Comparison of ENCODE assay signal across 1 cellular context in the genomic region with DNA sequence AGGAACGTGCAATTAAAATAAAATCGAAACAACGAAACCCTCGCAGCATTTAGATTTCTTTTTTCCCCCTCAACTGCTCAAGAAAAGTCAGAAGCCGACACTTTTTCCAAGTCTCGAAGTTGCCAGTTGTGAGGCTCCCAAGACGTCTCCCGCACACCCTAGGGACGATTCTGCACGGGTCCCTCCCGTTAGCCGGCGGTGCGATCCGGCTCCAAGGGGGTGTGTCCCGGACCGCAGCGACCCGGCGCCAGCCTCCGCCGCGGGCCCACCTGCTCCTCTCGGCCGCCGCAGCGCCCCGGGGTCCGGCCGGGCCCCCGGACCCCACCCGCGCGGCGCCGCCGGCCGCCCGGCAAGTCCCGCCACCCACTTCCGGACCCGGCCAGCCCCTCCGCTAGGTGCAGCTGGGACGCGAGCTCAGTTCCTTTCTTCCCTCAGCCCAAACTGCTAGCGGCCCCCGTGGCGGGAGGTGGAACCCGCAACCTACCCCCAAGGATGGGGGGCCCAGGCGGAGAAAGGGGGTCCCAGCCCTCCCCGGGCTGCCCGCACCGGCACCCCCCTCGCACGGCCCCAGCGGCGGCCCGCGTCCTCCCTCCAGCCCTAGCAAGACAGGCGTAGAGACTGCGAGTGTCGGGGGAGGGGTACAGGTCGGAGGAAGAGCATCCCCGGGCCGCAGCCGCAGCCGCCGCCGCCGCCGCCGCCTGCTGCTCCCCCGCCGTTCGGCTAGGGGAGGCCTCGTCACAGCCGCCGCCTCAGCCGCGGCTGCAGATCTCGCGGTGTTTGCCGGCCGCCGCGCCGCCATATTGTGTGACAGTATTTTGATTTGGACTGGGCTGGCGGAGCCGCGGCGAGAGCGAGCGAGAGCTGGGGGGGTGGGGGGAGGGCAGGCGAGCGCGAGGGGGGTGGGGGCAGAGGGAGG.
TF ChIP-seq lines count a peak whose summit lies in the region.

No MANE protein-coding gene starts in this region.

TF ChIP-seq in K562, 482 proteins besides CTCF, POLR2A, EP300 and RAD21 (continued from another document and continues in another):
- TF ChIP-seq ZSCAN32 (CRISPR knock-in tag; IDR thresholded peaks at IDR 0.05) (no peak), RBFOX2 (IDR thresholded peaks at IDR 0.05; ENCODE audit: low read depth, low read length) (peak; percentile 95), ZNF695 (CRISPR knock-in tag; IDR thresholded peaks at IDR 0.05) (no peak), POU5F1 (IDR thresholded peaks at IDR 0.05; ENCODE audit: borderline replicate concordance, low read depth, low read length, partially characterized antibody) (no peak), HDAC8 (tag; IDR thresholded peaks at IDR 0.05) (0 out of 2 replicates have a peak, but pooled peaks have one; percentile 67), ZNF134 (CRISPR knock-in tag; conservative IDR thresholded peaks at IDR 0.05) (no peak), HNRNPLL (IDR thresholded peaks at IDR 0.05; ENCODE audit: low read depth, low read length, poor library complexity, severe bottlenecking) (peak; percentile 84), PHB2 (IDR thresholded peaks at IDR 0.05; ENCODE audit: low read depth) (no peak), SMARCA4 (IDR thresholded peaks at IDR 0.05) (no peak), MEF2D (tag; conservative IDR thresholded peaks at IDR 0.05; ENCODE audit: low read depth) (no peak), SLC30A9 (CRISPR knock-in tag; IDR thresholded peaks at IDR 0.05) (no peak), CEBPG (CRISPR knock-in tag; IDR thresholded peaks at IDR 0.05) (no peak), CEBPG (tag; conservative IDR thresholded peaks at IDR 0.05 in 1 of 2, IDR thresholded peaks at IDR 0.05 in 1 of 2) (no peak), RBM22 (IDR thresholded peaks at IDR 0.05; ENCODE audit: low read depth, low read length, poor library complexity, severe bottlenecking) (peak; percentile 69), MCM5 (IDR thresholded peaks at IDR 0.05; ENCODE audit: low read depth) (no peak), CREBBP (IDR thresholded peaks at IDR 0.05; ENCODE audit: low read depth, low read length) (no peak), OTX1 (CRISPR knock-in tag; IDR thresholded peaks at IDR 0.05) (peak; percentile 85), MYBL2 (IDR thresholded peaks at IDR 0.05; ENCODE audit: low read depth) (no peak), MYBL2 (CRISPR knock-in tag; IDR thresholded peaks at IDR 0.05; ENCODE audit: borderline replicate concordance) (no peak)
- TF ChIP-seq, protein P1, sequence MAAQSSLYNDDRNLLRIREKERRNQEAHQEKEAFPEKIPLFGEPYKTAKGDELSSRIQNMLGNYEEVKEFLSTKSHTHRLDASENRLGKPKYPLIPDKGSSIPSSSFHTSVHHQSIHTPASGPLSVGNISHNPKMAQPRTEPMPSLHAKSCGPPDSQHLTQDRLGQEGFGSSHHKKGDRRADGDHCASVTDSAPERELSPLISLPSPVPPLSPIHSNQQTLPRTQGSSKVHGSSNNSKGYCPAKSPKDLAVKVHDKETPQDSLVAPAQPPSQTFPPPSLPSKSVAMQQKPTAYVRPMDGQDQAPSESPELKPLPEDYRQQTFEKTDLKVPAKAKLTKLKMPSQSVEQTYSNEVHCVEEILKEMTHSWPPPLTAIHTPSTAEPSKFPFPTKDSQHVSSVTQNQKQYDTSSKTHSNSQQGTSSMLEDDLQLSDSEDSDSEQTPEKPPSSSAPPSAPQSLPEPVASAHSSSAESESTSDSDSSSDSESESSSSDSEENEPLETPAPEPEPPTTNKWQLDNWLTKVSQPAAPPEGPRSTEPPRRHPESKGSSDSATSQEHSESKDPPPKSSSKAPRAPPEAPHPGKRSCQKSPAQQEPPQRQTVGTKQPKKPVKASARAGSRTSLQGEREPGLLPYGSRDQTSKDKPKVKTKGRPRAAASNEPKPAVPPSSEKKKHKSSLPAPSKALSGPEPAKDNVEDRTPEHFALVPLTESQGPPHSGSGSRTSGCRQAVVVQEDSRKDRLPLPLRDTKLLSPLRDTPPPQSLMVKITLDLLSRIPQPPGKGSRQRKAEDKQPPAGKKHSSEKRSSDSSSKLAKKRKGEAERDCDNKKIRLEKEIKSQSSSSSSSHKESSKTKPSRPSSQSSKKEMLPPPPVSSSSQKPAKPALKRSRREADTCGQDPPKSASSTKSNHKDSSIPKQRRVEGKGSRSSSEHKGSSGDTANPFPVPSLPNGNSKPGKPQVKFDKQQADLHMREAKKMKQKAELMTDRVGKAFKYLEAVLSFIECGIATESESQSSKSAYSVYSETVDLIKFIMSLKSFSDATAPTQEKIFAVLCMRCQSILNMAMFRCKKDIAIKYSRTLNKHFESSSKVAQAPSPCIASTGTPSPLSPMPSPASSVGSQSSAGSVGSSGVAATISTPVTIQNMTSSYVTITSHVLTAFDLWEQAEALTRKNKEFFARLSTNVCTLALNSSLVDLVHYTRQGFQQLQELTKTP (IDR thresholded peaks at IDR 0.05; ENCODE audit: low read depth in 1 of 2, partially characterized antibody in 2 of 2), result no peak
- TF ChIP-seq, protein P2, sequence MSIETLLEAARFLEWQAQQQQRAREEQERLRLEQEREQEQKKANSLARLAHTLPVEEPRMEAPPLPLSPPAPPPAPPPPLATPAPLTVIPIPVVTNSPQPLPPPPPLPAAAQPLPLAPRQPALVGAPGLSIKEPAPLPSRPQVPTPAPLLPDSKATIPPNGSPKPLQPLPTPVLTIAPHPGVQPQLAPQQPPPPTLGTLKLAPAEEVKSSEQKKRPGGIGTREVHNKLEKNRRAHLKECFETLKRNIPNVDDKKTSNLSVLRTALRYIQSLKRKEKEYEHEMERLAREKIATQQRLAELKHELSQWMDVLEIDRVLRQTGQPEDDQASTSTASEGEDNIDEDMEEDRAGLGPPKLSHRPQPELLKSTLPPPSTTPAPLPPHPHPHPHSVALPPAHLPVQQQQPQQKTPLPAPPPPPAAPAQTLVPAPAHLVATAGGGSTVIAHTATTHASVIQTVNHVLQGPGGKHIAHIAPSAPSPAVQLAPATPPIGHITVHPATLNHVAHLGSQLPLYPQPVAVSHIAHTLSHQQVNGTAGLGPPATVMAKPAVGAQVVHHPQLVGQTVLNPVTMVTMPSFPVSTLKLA (conservative IDR thresholded peaks at IDR 0.05), result no peak; a peak in 2 of 4 replicates
- TF ChIP-seq, protein P3, sequence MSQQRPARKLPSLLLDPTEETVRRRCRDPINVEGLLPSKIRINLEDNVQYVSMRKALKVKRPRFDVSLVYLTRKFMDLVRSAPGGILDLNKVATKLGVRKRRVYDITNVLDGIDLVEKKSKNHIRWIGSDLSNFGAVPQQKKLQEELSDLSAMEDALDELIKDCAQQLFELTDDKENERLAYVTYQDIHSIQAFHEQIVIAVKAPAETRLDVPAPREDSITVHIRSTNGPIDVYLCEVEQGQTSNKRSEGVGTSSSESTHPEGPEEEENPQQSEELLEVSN (IDR thresholded peaks at IDR 0.05; ENCODE audit: borderline replicate concordance in 1 of 2, extremely low read depth in 1 of 2, insufficient read depth in 1 of 2, insufficient read length in 1 of 2, low read depth in 1 of 2, low read length in 1 of 2, poor library complexity in 1 of 2, severe bottlenecking in 1 of 2), result peak in 1 of 2 experiments; percentile 49
- TF ChIP-seq, protein P4, sequence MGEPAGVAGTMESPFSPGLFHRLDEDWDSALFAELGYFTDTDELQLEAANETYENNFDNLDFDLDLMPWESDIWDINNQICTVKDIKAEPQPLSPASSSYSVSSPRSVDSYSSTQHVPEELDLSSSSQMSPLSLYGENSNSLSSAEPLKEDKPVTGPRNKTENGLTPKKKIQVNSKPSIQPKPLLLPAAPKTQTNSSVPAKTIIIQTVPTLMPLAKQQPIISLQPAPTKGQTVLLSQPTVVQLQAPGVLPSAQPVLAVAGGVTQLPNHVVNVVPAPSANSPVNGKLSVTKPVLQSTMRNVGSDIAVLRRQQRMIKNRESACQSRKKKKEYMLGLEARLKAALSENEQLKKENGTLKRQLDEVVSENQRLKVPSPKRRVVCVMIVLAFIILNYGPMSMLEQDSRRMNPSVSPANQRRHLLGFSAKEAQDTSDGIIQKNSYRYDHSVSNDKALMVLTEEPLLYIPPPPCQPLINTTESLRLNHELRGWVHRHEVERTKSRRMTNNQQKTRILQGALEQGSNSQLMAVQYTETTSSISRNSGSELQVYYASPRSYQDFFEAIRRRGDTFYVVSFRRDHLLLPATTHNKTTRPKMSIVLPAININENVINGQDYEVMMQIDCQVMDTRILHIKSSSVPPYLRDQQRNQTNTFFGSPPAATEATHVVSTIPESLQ (CRISPR knock-in tag; IDR thresholded peaks at IDR 0.05), result no peak
- TF ChIP-seq, protein P5, sequence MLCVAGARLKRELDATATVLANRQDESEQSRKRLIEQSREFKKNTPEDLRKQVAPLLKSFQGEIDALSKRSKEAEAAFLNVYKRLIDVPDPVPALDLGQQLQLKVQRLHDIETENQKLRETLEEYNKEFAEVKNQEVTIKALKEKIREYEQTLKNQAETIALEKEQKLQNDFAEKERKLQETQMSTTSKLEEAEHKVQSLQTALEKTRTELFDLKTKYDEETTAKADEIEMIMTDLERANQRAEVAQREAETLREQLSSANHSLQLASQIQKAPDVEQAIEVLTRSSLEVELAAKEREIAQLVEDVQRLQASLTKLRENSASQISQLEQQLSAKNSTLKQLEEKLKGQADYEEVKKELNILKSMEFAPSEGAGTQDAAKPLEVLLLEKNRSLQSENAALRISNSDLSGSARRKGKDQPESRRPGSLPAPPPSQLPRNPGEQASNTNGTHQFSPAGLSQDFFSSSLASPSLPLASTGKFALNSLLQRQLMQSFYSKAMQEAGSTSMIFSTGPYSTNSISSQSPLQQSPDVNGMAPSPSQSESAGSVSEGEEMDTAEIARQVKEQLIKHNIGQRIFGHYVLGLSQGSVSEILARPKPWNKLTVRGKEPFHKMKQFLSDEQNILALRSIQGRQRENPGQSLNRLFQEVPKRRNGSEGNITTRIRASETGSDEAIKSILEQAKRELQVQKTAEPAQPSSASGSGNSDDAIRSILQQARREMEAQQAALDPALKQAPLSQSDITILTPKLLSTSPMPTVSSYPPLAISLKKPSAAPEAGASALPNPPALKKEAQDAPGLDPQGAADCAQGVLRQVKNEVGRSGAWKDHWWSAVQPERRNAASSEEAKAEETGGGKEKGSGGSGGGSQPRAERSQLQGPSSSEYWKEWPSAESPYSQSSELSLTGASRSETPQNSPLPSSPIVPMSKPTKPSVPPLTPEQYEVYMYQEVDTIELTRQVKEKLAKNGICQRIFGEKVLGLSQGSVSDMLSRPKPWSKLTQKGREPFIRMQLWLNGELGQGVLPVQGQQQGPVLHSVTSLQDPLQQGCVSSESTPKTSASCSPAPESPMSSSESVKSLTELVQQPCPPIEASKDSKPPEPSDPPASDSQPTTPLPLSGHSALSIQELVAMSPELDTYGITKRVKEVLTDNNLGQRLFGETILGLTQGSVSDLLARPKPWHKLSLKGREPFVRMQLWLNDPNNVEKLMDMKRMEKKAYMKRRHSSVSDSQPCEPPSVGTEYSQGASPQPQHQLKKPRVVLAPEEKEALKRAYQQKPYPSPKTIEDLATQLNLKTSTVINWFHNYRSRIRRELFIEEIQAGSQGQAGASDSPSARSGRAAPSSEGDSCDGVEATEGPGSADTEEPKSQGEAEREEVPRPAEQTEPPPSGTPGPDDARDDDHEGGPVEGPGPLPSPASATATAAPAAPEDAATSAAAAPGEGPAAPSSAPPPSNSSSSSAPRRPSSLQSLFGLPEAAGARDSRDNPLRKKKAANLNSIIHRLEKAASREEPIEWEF (CRISPR knock-in tag; IDR thresholded peaks at IDR 0.05), result no peak
- TF ChIP-seq, protein P6, sequence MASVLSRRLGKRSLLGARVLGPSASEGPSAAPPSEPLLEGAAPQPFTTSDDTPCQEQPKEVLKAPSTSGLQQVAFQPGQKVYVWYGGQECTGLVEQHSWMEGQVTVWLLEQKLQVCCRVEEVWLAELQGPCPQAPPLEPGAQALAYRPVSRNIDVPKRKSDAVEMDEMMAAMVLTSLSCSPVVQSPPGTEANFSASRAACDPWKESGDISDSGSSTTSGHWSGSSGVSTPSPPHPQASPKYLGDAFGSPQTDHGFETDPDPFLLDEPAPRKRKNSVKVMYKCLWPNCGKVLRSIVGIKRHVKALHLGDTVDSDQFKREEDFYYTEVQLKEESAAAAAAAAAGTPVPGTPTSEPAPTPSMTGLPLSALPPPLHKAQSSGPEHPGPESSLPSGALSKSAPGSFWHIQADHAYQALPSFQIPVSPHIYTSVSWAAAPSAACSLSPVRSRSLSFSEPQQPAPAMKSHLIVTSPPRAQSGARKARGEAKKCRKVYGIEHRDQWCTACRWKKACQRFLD (CRISPR knock-in tag; IDR thresholded peaks at IDR 0.05), result 0 out of 2 replicates have a peak, but pooled peaks have one; percentile 7
- TF ChIP-seq, protein P7, sequence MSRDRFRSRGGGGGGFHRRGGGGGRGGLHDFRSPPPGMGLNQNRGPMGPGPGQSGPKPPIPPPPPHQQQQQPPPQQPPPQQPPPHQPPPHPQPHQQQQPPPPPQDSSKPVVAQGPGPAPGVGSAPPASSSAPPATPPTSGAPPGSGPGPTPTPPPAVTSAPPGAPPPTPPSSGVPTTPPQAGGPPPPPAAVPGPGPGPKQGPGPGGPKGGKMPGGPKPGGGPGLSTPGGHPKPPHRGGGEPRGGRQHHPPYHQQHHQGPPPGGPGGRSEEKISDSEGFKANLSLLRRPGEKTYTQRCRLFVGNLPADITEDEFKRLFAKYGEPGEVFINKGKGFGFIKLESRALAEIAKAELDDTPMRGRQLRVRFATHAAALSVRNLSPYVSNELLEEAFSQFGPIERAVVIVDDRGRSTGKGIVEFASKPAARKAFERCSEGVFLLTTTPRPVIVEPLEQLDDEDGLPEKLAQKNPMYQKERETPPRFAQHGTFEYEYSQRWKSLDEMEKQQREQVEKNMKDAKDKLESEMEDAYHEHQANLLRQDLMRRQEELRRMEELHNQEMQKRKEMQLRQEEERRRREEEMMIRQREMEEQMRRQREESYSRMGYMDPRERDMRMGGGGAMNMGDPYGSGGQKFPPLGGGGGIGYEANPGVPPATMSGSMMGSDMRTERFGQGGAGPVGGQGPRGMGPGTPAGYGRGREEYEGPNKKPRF (IDR thresholded peaks at IDR 0.05; ENCODE audit: low read depth, low read length), result no peak
- TF ChIP-seq, protein P8, sequence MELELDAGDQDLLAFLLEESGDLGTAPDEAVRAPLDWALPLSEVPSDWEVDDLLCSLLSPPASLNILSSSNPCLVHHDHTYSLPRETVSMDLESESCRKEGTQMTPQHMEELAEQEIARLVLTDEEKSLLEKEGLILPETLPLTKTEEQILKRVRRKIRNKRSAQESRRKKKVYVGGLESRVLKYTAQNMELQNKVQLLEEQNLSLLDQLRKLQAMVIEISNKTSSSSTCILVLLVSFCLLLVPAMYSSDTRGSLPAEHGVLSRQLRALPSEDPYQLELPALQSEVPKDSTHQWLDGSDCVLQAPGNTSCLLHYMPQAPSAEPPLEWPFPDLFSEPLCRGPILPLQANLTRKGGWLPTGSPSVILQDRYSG (tag; conservative IDR thresholded peaks at IDR 0.05; ENCODE audit: low read depth), result no peak
- TF ChIP-seq, protein P9, sequence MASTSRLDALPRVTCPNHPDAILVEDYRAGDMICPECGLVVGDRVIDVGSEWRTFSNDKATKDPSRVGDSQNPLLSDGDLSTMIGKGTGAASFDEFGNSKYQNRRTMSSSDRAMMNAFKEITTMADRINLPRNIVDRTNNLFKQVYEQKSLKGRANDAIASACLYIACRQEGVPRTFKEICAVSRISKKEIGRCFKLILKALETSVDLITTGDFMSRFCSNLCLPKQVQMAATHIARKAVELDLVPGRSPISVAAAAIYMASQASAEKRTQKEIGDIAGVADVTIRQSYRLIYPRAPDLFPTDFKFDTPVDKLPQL (IDR thresholded peaks at IDR 0.05; ENCODE audit: extremely low read depth, insufficient read length), result no peak
- TF ChIP-seq, protein P10, sequence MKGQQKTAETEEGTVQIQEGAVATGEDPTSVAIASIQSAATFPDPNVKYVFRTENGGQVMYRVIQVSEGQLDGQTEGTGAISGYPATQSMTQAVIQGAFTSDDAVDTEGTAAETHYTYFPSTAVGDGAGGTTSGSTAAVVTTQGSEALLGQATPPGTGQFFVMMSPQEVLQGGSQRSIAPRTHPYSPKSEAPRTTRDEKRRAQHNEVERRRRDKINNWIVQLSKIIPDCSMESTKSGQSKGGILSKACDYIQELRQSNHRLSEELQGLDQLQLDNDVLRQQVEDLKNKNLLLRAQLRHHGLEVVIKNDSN (CRISPR knock-in tag; IDR thresholded peaks at IDR 0.05), result no peak
